ENCODE assay signal across 1 cellular context in the genomic region with DNA sequence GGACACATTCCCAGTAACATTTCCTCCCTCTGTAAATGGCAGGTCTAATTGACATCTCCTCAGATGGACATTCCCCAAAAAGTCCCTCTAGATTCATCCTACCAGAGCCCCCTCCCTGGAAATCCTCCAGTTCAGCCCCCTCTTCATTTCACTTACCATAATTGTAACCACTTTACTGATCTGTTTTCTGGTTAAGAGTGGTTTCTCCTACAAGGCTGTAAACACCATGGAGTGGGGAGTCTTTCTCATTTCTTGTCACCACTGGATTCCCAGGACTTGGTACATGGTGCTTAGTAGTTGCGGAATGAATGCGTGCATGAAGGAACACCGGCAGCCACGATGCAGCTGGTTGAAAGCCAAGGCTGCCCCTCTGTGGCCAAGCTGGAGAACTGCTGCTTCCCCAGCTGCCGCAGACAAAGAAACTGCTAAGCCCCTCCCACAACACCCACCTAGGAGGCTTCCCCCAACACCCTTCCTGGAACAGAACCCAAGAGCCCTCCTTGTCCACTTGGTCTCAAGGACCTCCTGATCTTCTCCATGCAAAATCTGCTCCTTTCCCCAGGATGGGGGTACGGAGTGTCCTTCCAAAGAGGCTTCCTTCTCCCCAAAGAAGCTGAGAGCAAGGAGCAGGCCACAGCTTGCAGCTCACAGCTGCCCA.
TF ChIP-seq lines count a peak whose summit lies in the region.

No MANE protein-coding gene starts in this region.

TF ChIP-seq in GM12878, 131 proteins besides CTCF, POLR2A, EP300 and RAD21 (continued from another document):
- TF ChIP-seq, protein P1, sequence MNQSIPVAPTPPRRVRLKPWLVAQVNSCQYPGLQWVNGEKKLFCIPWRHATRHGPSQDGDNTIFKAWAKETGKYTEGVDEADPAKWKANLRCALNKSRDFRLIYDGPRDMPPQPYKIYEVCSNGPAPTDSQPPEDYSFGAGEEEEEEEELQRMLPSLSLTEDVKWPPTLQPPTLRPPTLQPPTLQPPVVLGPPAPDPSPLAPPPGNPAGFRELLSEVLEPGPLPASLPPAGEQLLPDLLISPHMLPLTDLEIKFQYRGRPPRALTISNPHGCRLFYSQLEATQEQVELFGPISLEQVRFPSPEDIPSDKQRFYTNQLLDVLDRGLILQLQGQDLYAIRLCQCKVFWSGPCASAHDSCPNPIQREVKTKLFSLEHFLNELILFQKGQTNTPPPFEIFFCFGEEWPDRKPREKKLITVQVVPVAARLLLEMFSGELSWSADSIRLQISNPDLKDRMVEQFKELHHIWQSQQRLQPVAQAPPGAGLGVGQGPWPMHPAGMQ (IDR thresholded peaks at IDR 0.05; ENCODE audit: borderline replicate concordance): no peak
- no peak for TF ChIP-seq WRNIP1 (IDR thresholded peaks at IDR 0.05; ENCODE audit: borderline replicate concordance, low read depth, low read length)
- no peak for TF ChIP-seq MXI1 (IDR thresholded peaks at IDR 0.05; ENCODE audit: low read depth, low read length)
- TF ChIP-seq RFX5 (IDR thresholded peaks at IDR 0.05; ENCODE audit: low read depth, low read length): no peak
- TF ChIP-seq MEF2B (IDR thresholded peaks at IDR 0.05; ENCODE audit: partially characterized antibody, poor library complexity, severe bottlenecking): no peak
- TF ChIP-seq TAF1 (IDR thresholded peaks at IDR 0.05; ENCODE audit: borderline replicate concordance, low read depth, low read length): no peak
- no peak for TF ChIP-seq SIN3A (IDR thresholded peaks at IDR 0.05; ENCODE audit: low read depth, low read length)
- TF ChIP-seq, protein P2, sequence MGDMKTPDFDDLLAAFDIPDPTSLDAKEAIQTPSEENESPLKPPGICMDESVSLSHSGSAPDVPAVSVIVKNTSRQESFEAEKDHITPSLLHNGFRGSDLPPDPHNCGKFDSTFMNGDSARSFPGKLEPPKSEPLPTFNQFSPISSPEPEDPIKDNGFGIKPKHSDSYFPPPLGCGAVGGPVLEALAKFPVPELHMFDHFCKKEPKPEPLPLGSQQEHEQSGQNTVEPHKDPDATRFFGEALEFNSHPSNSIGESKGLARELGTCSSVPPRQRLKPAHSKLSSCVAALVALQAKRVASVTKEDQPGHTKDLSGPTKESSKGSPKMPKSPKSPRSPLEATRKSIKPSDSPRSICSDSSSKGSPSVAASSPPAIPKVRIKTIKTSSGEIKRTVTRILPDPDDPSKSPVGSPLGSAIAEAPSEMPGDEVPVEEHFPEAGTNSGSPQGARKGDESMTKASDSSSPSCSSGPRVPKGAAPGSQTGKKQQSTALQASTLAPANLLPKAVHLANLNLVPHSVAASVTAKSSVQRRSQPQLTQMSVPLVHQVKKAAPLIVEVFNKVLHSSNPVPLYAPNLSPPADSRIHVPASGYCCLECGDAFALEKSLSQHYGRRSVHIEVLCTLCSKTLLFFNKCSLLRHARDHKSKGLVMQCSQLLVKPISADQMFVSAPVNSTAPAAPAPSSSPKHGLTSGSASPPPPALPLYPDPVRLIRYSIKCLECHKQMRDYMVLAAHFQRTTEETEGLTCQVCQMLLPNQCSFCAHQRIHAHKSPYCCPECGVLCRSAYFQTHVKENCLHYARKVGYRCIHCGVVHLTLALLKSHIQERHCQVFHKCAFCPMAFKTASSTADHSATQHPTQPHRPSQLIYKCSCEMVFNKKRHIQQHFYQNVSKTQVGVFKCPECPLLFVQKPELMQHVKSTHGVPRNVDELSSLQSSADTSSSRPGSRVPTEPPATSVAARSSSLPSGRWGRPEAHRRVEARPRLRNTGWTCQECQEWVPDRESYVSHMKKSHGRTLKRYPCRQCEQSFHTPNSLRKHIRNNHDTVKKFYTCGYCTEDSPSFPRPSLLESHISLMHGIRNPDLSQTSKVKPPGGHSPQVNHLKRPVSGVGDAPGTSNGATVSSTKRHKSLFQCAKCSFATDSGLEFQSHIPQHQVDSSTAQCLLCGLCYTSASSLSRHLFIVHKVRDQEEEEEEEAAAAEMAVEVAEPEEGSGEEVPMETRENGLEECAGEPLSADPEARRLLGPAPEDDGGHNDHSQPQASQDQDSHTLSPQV (IDR thresholded peaks at IDR 0.05): no peak
- TF ChIP-seq LARP7 (IDR thresholded peaks at IDR 0.05): no peak
- TF ChIP-seq JUNB (IDR thresholded peaks at IDR 0.05): no peak
- no peak for TF ChIP-seq SRF (IDR thresholded peaks at IDR 0.05; ENCODE audit: low read depth in 2 of 2, low read length in 2 of 2)
- TF ChIP-seq, protein P3, sequence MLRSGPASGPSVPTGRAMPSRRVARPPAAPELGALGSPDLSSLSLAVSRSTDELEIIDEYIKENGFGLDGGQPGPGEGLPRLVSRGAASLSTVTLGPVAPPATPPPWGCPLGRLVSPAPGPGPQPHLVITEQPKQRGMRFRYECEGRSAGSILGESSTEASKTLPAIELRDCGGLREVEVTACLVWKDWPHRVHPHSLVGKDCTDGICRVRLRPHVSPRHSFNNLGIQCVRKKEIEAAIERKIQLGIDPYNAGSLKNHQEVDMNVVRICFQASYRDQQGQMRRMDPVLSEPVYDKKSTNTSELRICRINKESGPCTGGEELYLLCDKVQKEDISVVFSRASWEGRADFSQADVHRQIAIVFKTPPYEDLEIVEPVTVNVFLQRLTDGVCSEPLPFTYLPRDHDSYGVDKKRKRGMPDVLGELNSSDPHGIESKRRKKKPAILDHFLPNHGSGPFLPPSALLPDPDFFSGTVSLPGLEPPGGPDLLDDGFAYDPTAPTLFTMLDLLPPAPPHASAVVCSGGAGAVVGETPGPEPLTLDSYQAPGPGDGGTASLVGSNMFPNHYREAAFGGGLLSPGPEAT (IDR thresholded peaks at IDR 0.05; ENCODE audit: low read depth): no peak
- TF ChIP-seq, protein P4, sequence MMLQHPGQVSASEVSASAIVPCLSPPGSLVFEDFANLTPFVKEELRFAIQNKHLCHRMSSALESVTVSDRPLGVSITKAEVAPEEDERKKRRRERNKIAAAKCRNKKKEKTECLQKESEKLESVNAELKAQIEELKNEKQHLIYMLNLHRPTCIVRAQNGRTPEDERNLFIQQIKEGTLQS (IDR thresholded peaks at IDR 0.05; ENCODE audit: borderline replicate concordance, extremely low read depth, low read depth, low read length): no peak
- 0 out of 2 replicates have a peak, but pooled peaks have one; percentile 17 for TF ChIP-seq IRF4 (IDR thresholded peaks at IDR 0.05; ENCODE audit: low read depth, low read length)
- TF ChIP-seq, protein P5, sequence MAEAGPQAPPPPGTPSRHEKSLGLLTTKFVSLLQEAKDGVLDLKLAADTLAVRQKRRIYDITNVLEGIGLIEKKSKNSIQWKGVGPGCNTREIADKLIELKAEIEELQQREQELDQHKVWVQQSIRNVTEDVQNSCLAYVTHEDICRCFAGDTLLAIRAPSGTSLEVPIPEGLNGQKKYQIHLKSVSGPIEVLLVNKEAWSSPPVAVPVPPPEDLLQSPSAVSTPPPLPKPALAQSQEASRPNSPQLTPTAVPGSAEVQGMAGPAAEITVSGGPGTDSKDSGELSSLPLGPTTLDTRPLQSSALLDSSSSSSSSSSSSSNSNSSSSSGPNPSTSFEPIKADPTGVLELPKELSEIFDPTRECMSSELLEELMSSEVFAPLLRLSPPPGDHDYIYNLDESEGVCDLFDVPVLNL (IDR thresholded peaks at IDR 0.05; ENCODE audit: low read depth, low read length): no peak
- TF ChIP-seq RB1 (IDR thresholded peaks at IDR 0.05; ENCODE audit: borderline replicate concordance): no peak; the same call in 1 of the 2 replicates
